25 cellular contexts compared by ENCODE assay signal in genomic region chr7:21071570-21071969, GRCh38.
DNase-seq lines count a peak whose midpoint lies in the region; ATAC-seq and TF ChIP-seq lines count a peak whose summit lies in the region.
"Had no signal": no experiment of that assay in that cellular context is flagged by ENCODE, and none has a peak within 500 bp of the region (broad histone marks: within the 10 kb centered on the region; RNA-seq: fewer than 3 reads in every experiment).

No MANE protein-coding gene starts in this region.

- no peaks in the 10 kb centered on the region for H3K9me3 ChIP-seq in OCI-LY3 (ENCODE audit: insufficient read depth, low read length)
- H3K9me3 ChIP-seq in upper lobe of right lung = no peaks in the 10 kb centered on the region
- H3K9me3 ChIP-seq: breast epithelium, gastroesophageal sphincter, SJSA1, tibial artery had no signal

- H3K27me3 ChIP-seq in OCI-LY3 (ENCODE audit: low read depth, low read length) (no peaks in the 10 kb centered on the region), upper lobe of right lung (no peaks in the 10 kb centered on the region)
- H3K27me3 ChIP-seq: breast epithelium, gastroesophageal sphincter, SJSA1, tibial artery had no signal

- peak overlapping the region; percentile 41 for H3K4me2 ChIP-seq in OCI-LY3 (ENCODE audit: low read length)

- no peak overlapping the region for H3K4me3 ChIP-seq in OCI-LY3 (ENCODE audit: low read length)
- H3K4me3 ChIP-seq in upper lobe of right lung = no peak overlapping the region
- H3K4me3 ChIP-seq: breast epithelium, gastroesophageal sphincter, GM23248, SJSA1, tibial artery had no signal

- TF ChIP-seq CTCF in OCI-LY3 (IDR thresholded peaks at IDR 0.05; ENCODE audit: low read depth, low read length) (no peak), upper lobe of right lung (IDR thresholded peaks at IDR 0.05) (no peak)

- intact Hi-C loops in upper lobe of right lung (cut with DNase I) = no loop called here

- no peaks in the 10 kb centered on the region for H3K79me2 ChIP-seq in OCI-LY3 (ENCODE audit: low read length)

- DNase-seq in upper lobe of right lung = no peak
- no peak for DNase-seq in anterior cingulate cortex (lab: John Stamatoyannopoulos, UW)
- no peak for DNase-seq in NK-92 treated with Interleukin-12 subunit alpha and Interleukin-12 subunit beta, amount 100 ng/mL, for 24 hours (lab: John Stamatoyannopoulos, UW)
- DNase-seq: activated CD4-positive, alpha-beta T cell treated with anti-CD3 and anti-CD28 coated beads, Interleukin-2, amount 50 U/mL, for 1 hour; activated CD8-positive, alpha-beta memory T cell treated with anti-CD3 and anti-CD28 coated beads, Interleukin-2, amount 50 U/mL, for 4 hours; activated effector memory CD4-positive, alpha-beta T cell treated with anti-CD3 and anti-CD28 coated beads, Interleukin-2, amount 50 U/mL, for 16 hours; DMS153; GM23248; KBM-7; MV-4-11; naive B cell; NCI-H2029 treated with DMSO at 0.1 percent for 48 hours; stimulated activated naive CD4-positive, alpha-beta T cell treated with Interleukin-2 at 50 U/mL for 16 hours; T-helper 17 cell; tibial artery had no signal

- H3K4me1 ChIP-seq in OCI-LY3 (ENCODE audit: low read length) = peaks cover 19% of the 10 kb centered on the region
- no peaks in the 10 kb centered on the region for H3K4me1 ChIP-seq in upper lobe of right lung
- H3K4me1 ChIP-seq: breast epithelium, SJSA1, tibial artery had no signal

- H3K27ac ChIP-seq in OCI-LY3 (ENCODE audit: low read length) = no peak overlapping the region; the same call in 1 of the 2 replicates
- H3K27ac ChIP-seq in upper lobe of right lung = no peak overlapping the region
- H3K27ac ChIP-seq: breast epithelium, gastroesophageal sphincter, GM23248, SJSA1, tibial artery had no signal

- no peak overlapping the region for H3K9ac ChIP-seq in OCI-LY3 (ENCODE audit: low read length)
- H3K9ac ChIP-seq: GM23248 had no signal

- H3K36me3 ChIP-seq in OCI-LY3 (replicated peaks; ENCODE audit: low read depth, low read length) = no peaks in the 10 kb centered on the region
- no peaks in the 10 kb centered on the region for H3K36me3 ChIP-seq in upper lobe of right lung
- H3K36me3 ChIP-seq: breast epithelium, gastroesophageal sphincter, SJSA1, tibial artery had no signal

- H4K20me1 ChIP-seq in OCI-LY3 (ENCODE audit: insufficient read depth, low read length) = no peaks in the 10 kb centered on the region

- H2AFZ ChIP-seq in OCI-LY3 (ENCODE audit: low read depth, low read length) = no peak overlapping the region
- H2AFZ ChIP-seq: GM23248 had no signal

- ATAC-seq in GM18520 (IDR thresholded peaks at IDR 0.05; ENCODE audit: unreplicated experiment) (peak; percentile 65), GM19395 (IDR thresholded peaks at IDR 0.05; ENCODE audit: unreplicated experiment) (peak; percentile 65), HG02943 (IDR thresholded peaks at IDR 0.05; ENCODE audit: low read depth, unreplicated experiment) (peak; percentile 52), HG03025 (IDR thresholded peaks at IDR 0.05; ENCODE audit: low FRiP score, unreplicated experiment) (no peak), upper lobe of right lung (no peak)
- ATAC-seq: esophagus mucosa, gastroesophageal sphincter, sciatic nerve, T-helper 17 cell had no signal

Comparison
In these comparisons a context has a peak if more than half of its experiments do, and no peak if none do; other contexts are left out.
1. ATAC-seq: peak in GM18520 (single experiment), GM19395 (single experiment) and HG02943 (single experiment); none in HG03025 (single experiment) and upper lobe of right lung (single experiment).